In genomic region chr20:35719717-35720116, GRCh38 we compare ENCODE assay signal across 33 cellular contexts.
"Had no signal": no experiment of that assay in that cellular context is flagged by ENCODE, and none has a peak within 500 bp of the region (broad histone marks: within the 10 kb centered on the region; RNA-seq: fewer than 3 reads in every experiment).

No MANE protein-coding gene starts in this region.

- H3K27me3 Mint-ChIP-seq: activated CD4-positive, alpha-beta T cell treated with anti-CD3 and anti-CD28 coated beads for 36 hours; activated naive CD8-positive, alpha-beta T cell treated with anti-CD3 and anti-CD28 coated beads for 36 hours; naive B cell; stimulated activated naive CD8-positive, alpha-beta T cell treated with anti-CD3 and anti-CD28 coated beads, Interleukin-15, Interleukin-2, amounts not matched to agents 100 ng/mL and 50 ng/mL, for 24 hours; T-cell had no signal

- DNase-seq: activated CD4-positive, alpha-beta T cell treated with anti-CD3 and anti-CD28 coated beads for 36 hours; activated CD4-positive, alpha-beta T cell treated with anti-CD3 and anti-CD28 coated beads, Interleukin-2, amount 50 U/mL, for 4 hours; activated CD4-positive, CD25-positive, alpha-beta regulatory T cell; activated CD8-positive, alpha-beta memory T cell treated with anti-CD3 and anti-CD28 coated beads for 24 hours; activated naive CD4-positive, alpha-beta T cell treated with Interleukin-2 at 50 U/mL for 16 hours; activated naive CD8-positive, alpha-beta T cell treated with anti-CD3 and anti-CD28 coated beads for 36 hours; activated T-cell treated with anti-CD3 and anti-CD28 coated beads, Interleukin-2, amount 50 U/mL, for 1 hour; body of pancreas; dorsolateral prefrontal cortex; effector memory CD4-positive, alpha-beta T cell; head of caudate nucleus; hippocampal formation; left cardiac atrium; mammary epithelial cell; naive B cell; nucleus accumbens; spleen; T-cell; trophoblast cell had no signal

- H3K9ac ChIP-seq: parathyroid adenoma had no signal

- H3K27ac Mint-ChIP-seq: activated CD4-positive, alpha-beta T cell treated with anti-CD3 and anti-CD28 coated beads for 36 hours; activated T-helper 2 cell treated with anti-CD3 and anti-CD28 coated beads, Interferon-gamma antibody, Interleukin-2, Interleukin-4, amounts not matched to agents 10 μg/mL and 5 μg/mL and 100 μg/mL, durations not matched to agents 14 hours and 24 hours and 36 hours; stimulated activated naive CD8-positive, alpha-beta T cell treated with anti-CD3 and anti-CD28 coated beads, Interleukin-15, Interleukin-2, amounts not matched to agents 100 ng/mL and 50 ng/mL, for 24 hours; T-cell; T-helper 2 cell treated with Interferon-gamma antibody and Interleukin-4, amounts not matched to agents 5 μg/mL and 100 μg/mL, for 36 hours had no signal

- H3K4me1 Mint-ChIP-seq: mesothelial cell of epicardium, neural crest cell had no signal

- H3K27ac ChIP-seq: adrenal gland, body of pancreas, cardiac muscle cell, coronary artery, parathyroid adenoma, right atrium auricular region, spleen, thoracic aorta had no signal

- FAIRE-seq: endothelial cell of umbilical vein, keratinocyte, urothelium cell line had no signal

- H3K9me3 Mint-ChIP-seq: activated naive CD8-positive, alpha-beta T cell treated with anti-CD3 and anti-CD28 coated beads for 36 hours; activated T-helper 2 cell treated with anti-CD3 and anti-CD28 coated beads, Interferon-gamma antibody, Interleukin-2, Interleukin-4, amounts not matched to agents 10 μg/mL and 5 μg/mL and 100 μg/mL, durations not matched to agents 14 hours and 24 hours and 36 hours; mesothelial cell of epicardium; naive B cell; neural crest cell; stimulated activated naive CD8-positive, alpha-beta T cell treated with anti-CD3 and anti-CD28 coated beads, Interleukin-15, Interleukin-2, amounts not matched to agents 100 ng/mL and 50 ng/mL, for 24 hours; T-cell; T-helper 2 cell treated with Interferon-gamma antibody and Interleukin-4, amounts not matched to agents 5 μg/mL and 100 μg/mL, for 36 hours had no signal

- H3K4me3 Mint-ChIP-seq: activated CD4-positive, alpha-beta T cell treated with anti-CD3 and anti-CD28 coated beads for 36 hours; activated naive CD8-positive, alpha-beta T cell treated with anti-CD3 and anti-CD28 coated beads for 36 hours; mesothelial cell of epicardium; stimulated activated naive CD8-positive, alpha-beta T cell treated with anti-CD3 and anti-CD28 coated beads, Interleukin-15, Interleukin-2, amounts not matched to agents 100 ng/mL and 50 ng/mL, for 24 hours; T-cell; T-helper 2 cell treated with Interferon-gamma antibody and Interleukin-4, amounts not matched to agents 5 μg/mL and 100 μg/mL, for 36 hours had no signal

- H3K4me1 ChIP-seq: parathyroid adenoma had no signal

- H3K9me3 ChIP-seq: adrenal gland, body of pancreas, right atrium auricular region, spleen, thoracic aorta had no signal

- ATAC-seq: activated CD4-positive, alpha-beta T cell treated with anti-CD3 and anti-CD28 coated beads for 36 hours; body of pancreas; left cardiac atrium had no signal

- H2AFZ ChIP-seq: parathyroid adenoma had no signal

- H3K4me3 ChIP-seq: adrenal gland, body of pancreas, cardiac muscle cell, coronary artery, right atrium auricular region, spleen, thoracic aorta had no signal

- H3K27me3 ChIP-seq: adrenal gland, body of pancreas, cardiac muscle cell, dorsolateral prefrontal cortex, right atrium auricular region, spleen had no signal
